30 cellular contexts compared by ENCODE assay signal in the genomic region with DNA sequence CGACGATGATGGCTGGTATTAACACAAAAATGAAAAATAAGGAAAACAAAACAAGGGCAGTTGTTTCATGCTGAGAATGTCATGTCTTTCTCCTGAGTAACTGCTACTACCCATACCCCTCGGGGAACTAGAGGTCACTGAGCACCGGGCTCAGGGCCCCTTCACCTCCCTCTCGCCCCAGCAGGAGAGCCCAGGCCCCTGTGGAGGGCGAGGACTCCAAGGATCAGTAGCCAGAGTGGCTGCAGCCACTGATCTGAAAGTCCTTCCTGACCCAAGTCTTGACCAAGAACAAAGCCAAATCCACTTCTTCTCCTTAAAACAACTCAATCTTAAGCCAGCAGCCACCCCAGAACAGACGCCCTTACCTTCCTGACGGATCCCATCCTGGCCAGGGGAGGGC. TPM values are rescaled to one million over a fixed set of nuclear protein-coding genes. Genes with fewer than 3 reads are reported as not detected.
"Had no signal": no experiment of that assay in that cellular context is flagged by ENCODE, and none has a peak within 500 bp of the region (broad histone marks: within the 10 kb centered on the region; RNA-seq: fewer than 3 reads in every experiment).

No MANE protein-coding gene starts in this region.

- H3K4me3 ChIP-seq: ovary, prostate gland, right lobe of liver, sigmoid colon, stomach, thoracic aorta, thyroid gland, tibial nerve, upper lobe of left lung, vagina had no signal

- H3K36me3 ChIP-seq: neutrophil, ovary, prostate gland, right lobe of liver, sigmoid colon, stomach, thoracic aorta, thyroid gland, tibial nerve, upper lobe of left lung, vagina had no signal

- H3K9ac ChIP-seq: parathyroid adenoma had no signal

- DNase-seq: naive thymus-derived CD8-positive, alpha-beta T cell; nephron progenitor cell; nucleus accumbens; ovary; posterior cingulate gyrus; right cardiac atrium; right lobe of liver; sigmoid colon; small intestine; stimulated activated CD4-positive, alpha-beta T cell treated with anti-CD3 and anti-CD28 coated beads, Interleukin-15, amount 100 ng/mL, for 24 hours; stimulated activated CD4-positive, alpha-beta T cell treated with anti-CD3 and anti-CD28 coated beads, Interleukin-2, amount 100 ng/mL, for 48 hours; stimulated activated CD4-positive, alpha-beta T cell treated with anti-CD3 and anti-CD28 coated beads, Interleukin-4, amount 100 ng/mL, for 24 hours; stimulated activated naive B cell treated with anti-CD40 and anti-IgM and Interleukin-4, amounts not matched to agents 10 μg/mL and 1 μg/mL and 100 μg/mL, for 72 hours; stimulated activated naive CD4-positive, alpha-beta T cell treated with Interleukin-2 at 50 U/mL for 16 hours; stomach; thyroid gland; trophoblast cell; upper lobe of left lung had no signal

- H3K27me3 Mint-ChIP-seq: stimulated activated naive CD8-positive, alpha-beta T cell treated with anti-CD3 and anti-CD28 coated beads, Interleukin-15, Interleukin-2, amounts not matched to agents 100 ng/mL and 50 ng/mL, for 24 hours had no signal

- H3K36me3 Mint-ChIP-seq: stimulated activated effector memory CD8-positive, alpha-beta T cell treated with anti-CD3 and anti-CD28 coated beads, Interleukin-12 subunit alpha, Interleukin-12 subunit beta, amount 100 ng/mL, for 72 hours had no signal

- H3K4me3 Mint-ChIP-seq: naive thymus-derived CD8-positive, alpha-beta T cell; natural killer cell treated with Interleukin-12 subunit alpha and Interleukin-12 subunit beta and Interleukin-15 and Interleukin-18, amount 100 ng/mL, for 72 hours; nephron progenitor cell; neural crest cell; stimulated activated effector memory CD8-positive, alpha-beta T cell treated with anti-CD3 and anti-CD28 coated beads, Interleukin-12 subunit alpha, Interleukin-12 subunit beta, amount 100 ng/mL, for 72 hours; stimulated activated naive B cell treated with anti-CD40 and anti-IgM and Interleukin-4, amounts not matched to agents 10 μg/mL and 1 μg/mL and 100 μg/mL, for 72 hours; stimulated activated naive CD8-positive, alpha-beta T cell treated with anti-CD3 and anti-CD28 coated beads, Interleukin-15, Interleukin-2, amounts not matched to agents 100 ng/mL and 50 ng/mL, for 24 hours had no signal

- H3K27ac ChIP-seq: neutrophil, ovary, parathyroid adenoma, prostate gland, right lobe of liver, sigmoid colon, stomach, thoracic aorta, thyroid gland, tibial nerve, upper lobe of left lung, vagina had no signal

- H3K27ac Mint-ChIP-seq: naive thymus-derived CD8-positive, alpha-beta T cell; natural killer cell treated with Interleukin-12 subunit alpha and Interleukin-12 subunit beta and Interleukin-15 and Interleukin-18, amount 100 ng/mL, for 72 hours; nephron progenitor cell; stimulated activated effector memory CD8-positive, alpha-beta T cell treated with anti-CD3 and anti-CD28 coated beads, Interleukin-12 subunit alpha, Interleukin-12 subunit beta, amount 100 ng/mL, for 72 hours; stimulated activated naive B cell treated with anti-CD40 and anti-IgM and Interleukin-4, amounts not matched to agents 10 μg/mL and 1 μg/mL and 100 μg/mL, for 72 hours; stimulated activated naive CD8-positive, alpha-beta T cell treated with anti-CD3 and anti-CD28 coated beads, Interleukin-15, Interleukin-2, amounts not matched to agents 100 ng/mL and 50 ng/mL, for 24 hours had no signal

- H3K4me1 ChIP-seq: parathyroid adenoma, prostate gland, right lobe of liver, sigmoid colon, stomach, thyroid gland, tibial nerve, upper lobe of left lung, vagina had no signal

- H3K4me1 Mint-ChIP-seq: naive thymus-derived CD8-positive, alpha-beta T cell; nephron progenitor cell; neural crest cell; stimulated activated effector memory CD8-positive, alpha-beta T cell treated with anti-CD3 and anti-CD28 coated beads, Interleukin-12 subunit alpha, Interleukin-12 subunit beta, amount 100 ng/mL, for 72 hours; stimulated activated naive B cell treated with anti-CD40 and anti-IgM and Interleukin-4, amounts not matched to agents 10 μg/mL and 1 μg/mL and 100 μg/mL, for 72 hours had no signal

- H3K9me3 ChIP-seq: neutrophil, ovary, prostate gland, right lobe of liver, thyroid gland had no signal

- H3K27me3 ChIP-seq: ovary, right lobe of liver, sigmoid colon, thyroid gland, tibial nerve, upper lobe of left lung, vagina had no signal

- ATAC-seq: naive thymus-derived CD8-positive, alpha-beta T cell; natural killer cell treated with Interleukin-12 subunit alpha and Interleukin-12 subunit beta and Interleukin-15 and Interleukin-18, amount 100 ng/mL, for 72 hours; right cardiac atrium; right lobe of liver; stimulated activated effector memory CD8-positive, alpha-beta T cell treated with anti-CD3 and anti-CD28 coated beads, Interleukin-12 subunit alpha, Interleukin-12 subunit beta, amount 100 ng/mL, for 72 hours; stimulated activated naive B cell treated with anti-CD40 and anti-IgM and Interleukin-4, amounts not matched to agents 10 μg/mL and 1 μg/mL and 100 μg/mL, for 72 hours had no signal

- H2AFZ ChIP-seq: parathyroid adenoma had no signal

RNA-seq across cellular contexts. Expression of gene ST8SIA5, which starts 25.5 kb away (rescaled TPM):
- total RNA-seq: pulmonary artery endothelial cell, tibial nerve, ureter, vagina had no signal
- polyA plus RNA-seq: naive thymus-derived CD8-positive, alpha-beta T cell had no signal
